Comparison of ENCODE assay signal across 8 cellular contexts in genomic region chr17:83203472-83204221, GRCh38.
A peak's percentile ranks its signal among the peaks of the same experiment; 100 is the strongest.
DNase-seq lines count a peak whose midpoint lies in the region; ATAC-seq, FAIRE-seq and TF ChIP-seq lines count a peak whose summit lies in the region.
"Had no signal": no experiment of that assay in that cellular context is flagged by ENCODE, and none has a peak within 500 bp of the region (broad histone marks: within the 10 kb centered on the region; RNA-seq: fewer than 3 reads in every experiment).

No MANE protein-coding gene starts in this region.

- no peaks in the 10 kb centered on the region for H3K4me1 Mint-ChIP-seq in astrocyte (ENCODE audit: low read depth, unreplicated experiment)
- peaks cover 46% of the 10 kb centered on the region for H3K4me1 Mint-ChIP-seq in stimulated activated naive CD8-positive, alpha-beta T cell treated with anti-CD3 and anti-CD28 coated beads, Interleukin-15, Interleukin-2, amounts not matched to agents 100 ng/mL and 50 ng/mL, for 24 hours (ENCODE audit: low read depth)

- H3K4me1 ChIP-seq in astrocyte (ENCODE audit: insufficient read depth, low read length): peaks cover 31% of the 10 kb centered on the region
- H3K4me1 ChIP-seq in right lobe of liver: no peaks in the 10 kb centered on the region

- H3K9ac ChIP-seq in astrocyte (ENCODE audit: low read length): peak overlapping the region; percentile 61

- ATAC-seq in right lobe of liver: peak in 2 of 4 donors; percentile 3 to 7
- no peak for ATAC-seq in GM21360 (IDR thresholded peaks at IDR 0.05; ENCODE audit: unreplicated experiment)
- ATAC-seq in HG03135 (IDR thresholded peaks at IDR 0.05; ENCODE audit: unreplicated experiment): no peak
- ATAC-seq in GM19023 (IDR thresholded peaks at IDR 0.05; ENCODE audit: unreplicated experiment): no peak

- no peak overlapping the region for H3K4me3 ChIP-seq in MG63
- no peak overlapping the region for H3K4me3 ChIP-seq in astrocyte (ENCODE audit: insufficient read depth, low read depth, low read length)
- H3K4me3 ChIP-seq in right lobe of liver: no peak overlapping the region

- no peak overlapping the region for H3K4me3 Mint-ChIP-seq in astrocyte (ENCODE audit: unreplicated experiment)
- no peak overlapping the region for H3K4me3 Mint-ChIP-seq in stimulated activated naive CD8-positive, alpha-beta T cell treated with anti-CD3 and anti-CD28 coated beads, Interleukin-15, Interleukin-2, amounts not matched to agents 100 ng/mL and 50 ng/mL, for 24 hours

- FAIRE-seq in astrocyte (lab: Jason Lieb, UNC): no peak

- H3K27ac ChIP-seq in astrocyte (ENCODE audit: low read depth, low read length): peak overlapping the region; percentile 73
- peak overlapping the region; percentile 44 to 85 (median 53) for H3K27ac ChIP-seq in right lobe of liver

- no peaks in the 10 kb centered on the region for H3K79me2 ChIP-seq in astrocyte (ENCODE audit: insufficient read depth, low read length)

- H3K9me3 ChIP-seq in MG63 (peaks cover 2% of the 10 kb centered on the region; the same call in 1 of the 2 replicates), astrocyte (ENCODE audit: insufficient read depth, low read depth, low read length) (no peaks in the 10 kb centered on the region), right lobe of liver (no peaks in the 10 kb centered on the region)

- no peaks in the 10 kb centered on the region for H3K36me3 Mint-ChIP-seq in astrocyte (ENCODE audit: low read depth, unreplicated experiment)
- H3K36me3 Mint-ChIP-seq in stimulated activated naive CD8-positive, alpha-beta T cell treated with anti-CD3 and anti-CD28 coated beads, Interleukin-15, Interleukin-2, amounts not matched to agents 100 ng/mL and 50 ng/mL, for 24 hours (ENCODE audit: low read depth): no peaks in the 10 kb centered on the region

- intact Hi-C loops in right lobe of liver (cut with DNase I): no loop called here

- no peak overlapping the region for H3K27ac Mint-ChIP-seq in astrocyte (ENCODE audit: unreplicated experiment)
- peak overlapping the region; percentile 40 for H3K27ac Mint-ChIP-seq in stimulated activated naive CD8-positive, alpha-beta T cell treated with anti-CD3 and anti-CD28 coated beads, Interleukin-15, Interleukin-2, amounts not matched to agents 100 ng/mL and 50 ng/mL, for 24 hours

- peak overlapping the region; percentile 46 for H3K4me2 ChIP-seq in astrocyte (ENCODE audit: low read length)

- no peaks in the 10 kb centered on the region for H4K20me1 ChIP-seq in astrocyte (ENCODE audit: insufficient read depth, low read length)

- no peak for TF ChIP-seq CTCF in astrocyte (IDR thresholded peaks at IDR 0.05; ENCODE audit: insufficient read depth, low read depth, low read length)
- no peak for TF ChIP-seq CTCF in right lobe of liver (IDR thresholded peaks at IDR 0.05)

- peak; percentile 23 for DNase-seq in MG63
- DNase-seq in astrocyte (ENCODE audit: low read depth): no peak
- DNase-seq in right lobe of liver: peak; percentile 24 to 59 (median 47)
- DNase-seq: NCI-H1930 had no signal

- 65% methylated on average over 8 of the region's 20 CpGs for WGBS in right lobe of liver (ENCODE audit: insufficient coverage, low coverage, low lambda C conversion rate, missing lambda C conversion rate)

- H3K9me3 Mint-ChIP-seq in astrocyte (ENCODE audit: unreplicated experiment): peaks cover 15% of the 10 kb centered on the region
- no peaks in the 10 kb centered on the region for H3K9me3 Mint-ChIP-seq in stimulated activated naive CD8-positive, alpha-beta T cell treated with anti-CD3 and anti-CD28 coated beads, Interleukin-15, Interleukin-2, amounts not matched to agents 100 ng/mL and 50 ng/mL, for 24 hours

- TF ChIP-seq POLR2A in right lobe of liver (IDR thresholded peaks at IDR 0.05): no peak

- H2AFZ ChIP-seq in astrocyte (ENCODE audit: low read depth, low read length): no peak overlapping the region

- peaks cover 3% of the 10 kb centered on the region; the same call in 1 of the 2 replicates for H3K36me3 ChIP-seq in MG63
- H3K36me3 ChIP-seq in astrocyte (ENCODE audit: insufficient read depth, low read length): no peaks in the 10 kb centered on the region
- no peaks in the 10 kb centered on the region for H3K36me3 ChIP-seq in right lobe of liver

- H3K27me3 Mint-ChIP-seq in astrocyte (ENCODE audit: low read depth, unreplicated experiment): peaks cover 24% of the 10 kb centered on the region
- H3K27me3 Mint-ChIP-seq in stimulated activated naive CD8-positive, alpha-beta T cell treated with anti-CD3 and anti-CD28 coated beads, Interleukin-15, Interleukin-2, amounts not matched to agents 100 ng/mL and 50 ng/mL, for 24 hours: no peaks in the 10 kb centered on the region

- H3K27me3 ChIP-seq in MG63 (no peaks in the 10 kb centered on the region), astrocyte (ENCODE audit: insufficient read depth, low read length) (no peaks in the 10 kb centered on the region), right lobe of liver (no peaks in the 10 kb centered on the region)
